In genomic region chr17:82494236-82495055, GRCh38 we compare ENCODE assay signal across 1 cellular context.
TF ChIP-seq lines count a peak whose summit lies in the region.

No MANE protein-coding gene starts in this region.

TF ChIP-seq in K562, 482 proteins besides CTCF, POLR2A, EP300 and RAD21 (continued from another document and continues in another):
- TF ChIP-seq MBD1 (CRISPR knock-in tag; IDR thresholded peaks at IDR 0.05), result no peak
- TF ChIP-seq EHMT2 (IDR thresholded peaks at IDR 0.05), result peak; percentile 60; the same call in 1 of the 2 replicates
- no peak for TF ChIP-seq ZNF75A (CRISPR knock-in tag; IDR thresholded peaks at IDR 0.05)
- TF ChIP-seq HINFP (tag; conservative IDR thresholded peaks at IDR 0.05; ENCODE audit: low read depth), result no peak
- peak; percentile 73 for TF ChIP-seq NKRF (IDR thresholded peaks at IDR 0.05; ENCODE audit: borderline replicate concordance)
- peak; percentile 94; the same call in 1 of the 2 replicates for TF ChIP-seq BCOR (IDR thresholded peaks at IDR 0.05)
- TF ChIP-seq BRD9 (IDR thresholded peaks at IDR 0.05; ENCODE audit: low read depth, partially characterized antibody), result peak; percentile 99
- no peak for TF ChIP-seq RHOXF2B (CRISPR knock-in tag; conservative IDR thresholded peaks at IDR 0.05)
- peak; percentile 89 for TF ChIP-seq MYNN (IDR thresholded peaks at IDR 0.05)
- TF ChIP-seq MYNN (CRISPR knock-in tag; IDR thresholded peaks at IDR 0.05), result no peak
- no peak; the same call in 1 of the 2 replicates for TF ChIP-seq MAFK (IDR thresholded peaks at IDR 0.05; ENCODE audit: low read length)
- no peak for TF ChIP-seq GABPA (tag; conservative IDR thresholded peaks at IDR 0.05; ENCODE audit: low read depth)
- TF ChIP-seq ZNF76 (CRISPR knock-in tag; IDR thresholded peaks at IDR 0.05; ENCODE audit: borderline replicate concordance), result no peak
- no peak for TF ChIP-seq TAF15 (IDR thresholded peaks at IDR 0.05; ENCODE audit: low read depth, low read length)
- TF ChIP-seq ZNF518B (CRISPR knock-in tag; IDR thresholded peaks at IDR 0.05), result no peak
- TF ChIP-seq PTTG1 (tag; IDR thresholded peaks at IDR 0.05; ENCODE audit: low read depth), result no peak
- no peak for TF ChIP-seq TCF15 (CRISPR knock-in tag; IDR thresholded peaks at IDR 0.05)
- TF ChIP-seq ZNF507 (tag; conservative IDR thresholded peaks at IDR 0.05), result no peak
- peak; percentile 72 for TF ChIP-seq RNF2 (IDR thresholded peaks at IDR 0.05)
- no peak for TF ChIP-seq ZNF584 (CRISPR knock-in tag; IDR thresholded peaks at IDR 0.05; ENCODE audit: low read depth)
- 0 out of 2 replicates have a peak, but pooled peaks have one; percentile 37 for TF ChIP-seq ZNF253 (CRISPR knock-in tag; conservative IDR thresholded peaks at IDR 0.05)
- no peak for TF ChIP-seq FUS (optimal IDR thresholded peaks at IDR 0.05; ENCODE audit: low read depth, low read length)
- no peak for TF ChIP-seq PHTF2 (CRISPR knock-in tag; IDR thresholded peaks at IDR 0.05)
- peak; percentile 74 for TF ChIP-seq GABPB1 (CRISPR knock-in tag; IDR thresholded peaks at IDR 0.05)
- no peak for TF ChIP-seq NR4A1 (CRISPR knock-in tag; IDR thresholded peaks at IDR 0.05)
- no peak for TF ChIP-seq NR4A1 (tag; IDR thresholded peaks at IDR 0.05)
- 0 out of 2 replicates have a peak, but pooled peaks have one; percentile 65 for TF ChIP-seq CGGBP1 (CRISPR knock-in tag; IDR thresholded peaks at IDR 0.05)
- TF ChIP-seq ZBTB40 (IDR thresholded peaks at IDR 0.05), result peak; percentile 93
- no peak for TF ChIP-seq ZBTB40 (CRISPR knock-in tag; IDR thresholded peaks at IDR 0.05)
- TF ChIP-seq RFX1 (IDR thresholded peaks at IDR 0.05), result no peak
- no peak for TF ChIP-seq ZNF449 (CRISPR knock-in tag; IDR thresholded peaks at IDR 0.05)
- no peak for TF ChIP-seq TAF1 (IDR thresholded peaks at IDR 0.05; ENCODE audit: control insufficient read depth, extremely low read depth, insufficient read depth, low read length, severe bottlenecking)
- no peak for TF ChIP-seq E4F1 (CRISPR knock-in tag; IDR thresholded peaks at IDR 0.05; ENCODE audit: borderline replicate concordance)
- no peak; the same call in 1 of the 2 replicates for TF ChIP-seq ZNF384 (IDR thresholded peaks at IDR 0.05; ENCODE audit: low read depth, low read length)
- no peak for TF ChIP-seq ZNF232 (CRISPR knock-in tag; IDR thresholded peaks at IDR 0.05)
- no peak for TF ChIP-seq TEAD2 (tag; IDR thresholded peaks at IDR 0.05)
- TF ChIP-seq EZH2 (IDR thresholded peaks at IDR 0.05; ENCODE audit: borderline replicate concordance, low read depth, low read length), result no peak
- peak; percentile 86 for TF ChIP-seq CEBPG (CRISPR knock-in tag; IDR thresholded peaks at IDR 0.05)
- TF ChIP-seq CEBPG (tag; conservative IDR thresholded peaks at IDR 0.05 in 1 of 2, IDR thresholded peaks at IDR 0.05 in 1 of 2), result peak; percentile 50 to 61
- no peak for TF ChIP-seq ILK (tag; IDR thresholded peaks at IDR 0.05; ENCODE audit: borderline replicate concordance, low read depth)
- TF ChIP-seq HCFC1 (IDR thresholded peaks at IDR 0.05; ENCODE audit: low read depth, low read length), result peak; percentile 60
